In genomic region chr7:129176853-129177369, GRCh38 we compare ENCODE assay signal across 16 cellular contexts. TPM values are rescaled to one million over a fixed set of nuclear protein-coding genes. Genes with fewer than 3 reads are reported as not detected.
"Had no signal": no experiment of that assay in that cellular context is flagged by ENCODE, and none has a peak within 500 bp of the region (broad histone marks: within the 10 kb centered on the region; RNA-seq: fewer than 3 reads in every experiment).

No MANE protein-coding gene starts in this region.

- H3K36me3 ChIP-seq: lower lobe of right lung, neutrophil had no signal

- H3K4me3 ChIP-seq: dorsolateral prefrontal cortex, lower lobe of right lung, smooth muscle cell, testis had no signal

- H3K27me3 ChIP-seq: testis had no signal

- H3K27ac ChIP-seq: dorsolateral prefrontal cortex, lower lobe of right lung, neutrophil, testis had no signal

- H3K4me2 ChIP-seq: smooth muscle cell had no signal

- H3K9me3 ChIP-seq: lower lobe of right lung, neutrophil, testis had no signal

- ATAC-seq: activated CD8-positive, alpha-beta T cell treated with anti-CD3 and anti-CD28 coated beads, Interleukin-2, amount 10 ng/mL, durations not matched to agents 7 days and 5 days; activated naive CD8-positive, alpha-beta T cell treated with anti-CD3 and anti-CD28 coated beads, Interleukin-2, amount 50 U/mL, for 24 hours; left colon; lower lobe of right lung; sciatic nerve; stimulated activated effector memory CD8-positive, alpha-beta T cell treated with anti-CD3 and anti-CD28 coated beads, Interleukin-12 subunit alpha, Interleukin-12 subunit beta, amount 100 ng/mL, for 72 hours had no signal

- DNase-seq: activated CD4-positive, alpha-beta T cell treated with anti-CD3 and anti-CD28 coated beads, Interleukin-2, amount 10 ng/mL, durations not matched to agents 24 days and 14 days; activated CD8-positive, alpha-beta T cell treated with anti-CD3 and anti-CD28 coated beads, Interleukin-2, amount 10 ng/mL, durations not matched to agents 7 days and 5 days; activated naive CD4-positive, alpha-beta T cell treated with anti-CD3 and anti-CD28 coated beads, Interleukin-2, amount 10 ng/mL, durations not matched to agents 7 days and 5 days; activated naive CD8-positive, alpha-beta T cell treated with anti-CD3 and anti-CD28 coated beads, Interleukin-2, amount 50 U/mL, for 24 hours; activated T-cell treated with anti-CD3 and anti-CD28 coated beads, Interleukin-2, amount 50 U/mL, for 24 hours; anterior cingulate cortex; central memory CD4-positive, alpha-beta T cell; dorsolateral prefrontal cortex; left colon; lower lobe of right lung; stimulated activated CD4-positive, alpha-beta T cell treated with anti-CD3 and anti-CD28 coated beads, Interleukin-4, amount 100 ng/mL, for 24 hours; testis had no signal

- H3K4me1 ChIP-seq: lower lobe of right lung had no signal

RNA-seq across cellular contexts. Expression of gene SMO, which starts 11.5 kb away (rescaled TPM):
- total RNA-seq: activated CD8-positive, alpha-beta T cell treated with anti-CD3 and anti-CD28 coated beads, Interleukin-2, amount 10 ng/mL, durations not matched to agents 7 days and 5 days had no signal
